In the genomic region with DNA sequence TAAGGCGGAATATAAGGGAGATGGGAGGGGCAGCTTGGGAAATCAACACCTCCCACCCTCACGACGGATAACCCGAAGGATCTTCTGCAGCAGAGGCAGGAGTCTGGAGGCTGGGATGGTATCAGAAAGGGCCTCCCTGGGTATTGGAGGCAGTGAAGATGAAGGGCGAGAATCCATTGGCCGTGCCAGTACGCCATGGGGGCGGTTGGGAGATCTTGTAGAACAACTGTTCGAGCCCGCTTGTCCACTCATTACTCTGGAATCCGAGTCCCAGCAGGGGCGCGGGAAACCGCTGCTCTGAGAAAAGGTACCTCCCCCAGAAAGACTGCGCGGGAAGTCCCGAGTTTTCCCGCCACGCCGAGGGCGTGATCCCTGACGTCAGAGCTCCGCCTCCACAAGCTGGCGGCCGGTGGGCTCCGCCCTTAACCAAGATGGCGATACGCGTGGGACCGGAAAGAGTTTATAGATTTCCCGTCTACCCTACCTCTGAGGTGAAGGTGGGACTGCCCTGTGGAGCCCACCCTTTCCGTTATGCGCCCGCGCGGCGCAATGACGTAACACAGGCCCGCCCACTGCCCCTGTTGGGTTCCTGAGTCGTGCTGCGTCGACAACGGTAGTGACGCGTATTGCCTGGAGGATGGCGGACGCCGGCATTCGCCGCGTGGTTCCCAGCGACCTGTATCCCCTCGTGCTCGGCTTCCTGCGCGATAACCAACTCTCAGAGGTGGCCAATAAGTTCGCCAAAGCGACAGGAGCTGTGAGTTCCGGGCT, we compare ENCODE assay signal across 8 cellular contexts. TPM values are rescaled to one million over a fixed set of nuclear protein-coding genes. Genes with fewer than 3 reads are reported as not detected.
DNase-seq lines count a peak whose midpoint lies in the region; ATAC-seq and TF ChIP-seq lines count a peak whose summit lies in the region.

A gene (plus strand): TSS at position 616 of the 771 bp plus-strand sequence. CDS start 22 bp downstream, at position 638.

- peak; percentile 100 for DNase-seq in ELF-1 (ENCODE audit: low read depth, low spot score)
- peak; percentile 97 for DNase-seq in H7
- DNase-seq in M059J (ENCODE audit: low read depth), result peak; percentile 98
- peak; percentile 97 for DNase-seq in SHP77 (lab: John Stamatoyannopoulos, UW)
- DNase-seq in activated effector memory CD4-positive, alpha-beta T cell treated with Interleukin-2 at 50 U/mL for 16 hours, result peak; percentile 100
- DNase-seq in fibroblast of peridontal ligament (ENCODE audit: extremely low read depth), result peak; percentile 99
- DNase-seq in natural killer cell, result peak; percentile 100
- peak; percentile 99 for DNase-seq in stimulated activated naive CD4-positive, alpha-beta T cell treated with Interleukin-2 at 50 U/mL for 16 hours (lab: John Stamatoyannopoulos, UW)

- peak within 1 kb of the TSS; percentile 93 for H3K4me3 Mint-ChIP-seq in natural killer cell

- H3K36me3 Mint-ChIP-seq in natural killer cell, result peaks cover 15% of the 10 kb centered on the region

- peak within 1 kb of the TSS; percentile 93 to 97 for H3K27ac Mint-ChIP-seq in natural killer cell

- H3K9me3 Mint-ChIP-seq in natural killer cell, result no peaks in the 10 kb centered on the region

- ATAC-seq in natural killer cell, result peak; percentile 88 to 97 (median 88)

- H3K4me3 ChIP-seq in H7 (ENCODE audit: insufficient read depth, low read depth, low read length), result peak within 1 kb of the TSS; percentile 98

- TF ChIP-seq CTCF in natural killer cell (IDR thresholded peaks at IDR 0.05), result no peak

- peaks cover 28% of the 10 kb centered on the region for H3K36me3 ChIP-seq in H7 (replicated peaks; ENCODE audit: control insufficient read depth, insufficient read depth, low read length)

- H3K27me3 Mint-ChIP-seq in natural killer cell (ENCODE audit: low read depth in 2 of 2), result no peaks in the 10 kb centered on the region

- no peaks in the 10 kb centered on the region for H3K27me3 ChIP-seq in H7 (ENCODE audit: control insufficient read depth, insufficient read depth, low read length)

- peaks cover 20 to 31% of the 10 kb centered on the region in 2 donors for H3K4me1 Mint-ChIP-seq in natural killer cell

- intact Hi-C loops in natural killer cell (cut with micrococcal nuclease), result loop anchor here (1.0 to 10.0 kb wide), 9 partner anchors 20 to 351 kb away; a partner anchor contains a TSS

RNA-seq across cellular contexts. Expression of the gene that starts here (rescaled TPM):
- total RNA-seq in H7 (2014; rRNA removed; shearing (Covaris generic)), result 83.6 and 87.1 TPM in 2 replicates
- total RNA-seq in M059J (2014; rRNA removed; shearing (Covaris generic)), result 50.7 and 63.0 TPM in 2 replicates
- total RNA-seq in natural killer cell, result 10 to 100 TPM; 42.6 to 47.5 (median 43.4) TPM

Comparison
In these comparisons a context has a peak if more than half of its experiments do, and no peak if none do; other contexts are left out.
1. Peak in every context shown above with its lines: DNase-seq, ATAC-seq and H3K4me3 ChIP-seq.